Comparison of ENCODE assay signal across 9 cellular contexts in the genomic region with DNA sequence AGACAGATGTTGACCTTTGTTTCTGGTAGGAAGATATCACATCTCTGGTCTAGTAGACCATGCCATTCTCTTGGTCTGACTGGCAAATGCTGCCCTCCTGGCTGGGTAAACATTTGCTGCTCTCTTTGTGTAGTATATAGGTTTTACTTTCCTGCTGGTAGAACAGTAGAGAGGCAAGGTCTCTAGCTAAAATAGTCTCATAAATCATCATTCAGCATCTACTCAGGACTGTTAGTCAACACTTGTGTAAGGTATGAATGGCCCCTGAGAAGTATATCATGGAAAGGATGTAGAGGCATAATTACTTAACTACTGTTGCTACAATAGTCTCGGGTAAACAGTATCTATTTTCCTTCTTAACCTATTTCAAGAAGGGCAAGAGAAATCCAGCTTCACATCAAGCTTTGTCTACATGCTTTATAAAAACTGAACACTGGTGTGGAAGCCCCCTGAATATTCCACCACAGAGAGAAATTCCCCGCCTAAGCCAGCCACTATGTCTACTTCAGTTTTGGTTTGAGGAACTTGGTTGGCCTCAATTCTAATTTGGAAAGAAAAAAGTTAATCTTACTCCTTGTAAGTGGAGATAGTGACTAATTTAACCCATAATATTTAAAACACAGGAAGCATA. TPM values are rescaled to one million over a fixed set of nuclear protein-coding genes. Genes with fewer than 3 reads are reported as not detected.
DNase-seq lines count a peak whose midpoint lies in the region; ATAC-seq and TF ChIP-seq lines count a peak whose summit lies in the region.
"Had no signal": no experiment of that assay in that cellular context is flagged by ENCODE, and none has a peak within 500 bp of the region (broad histone marks: within the 10 kb centered on the region; RNA-seq: fewer than 3 reads in every experiment).

No MANE protein-coding gene starts in this region.

- H3K27me3 ChIP-seq in suprapubic skin (no peaks in the 10 kb centered on the region), heart right ventricle (peaks cover 0 to 5% (median 0%) of the 10 kb centered on the region in 7 donors)

- DNase-seq in NCI-H1092 treated with DMSO at 0.1 percent for 48 hours (lab: John Stamatoyannopoulos, UW) (peak; percentile 89), ACHN (no peak), suprapubic skin (ENCODE audit: low spot score in 2 of 2) (no peak), heart right ventricle (no peak), glomerular visceral epithelial cell (ENCODE audit: extremely low spot score) (no peak)
- DNase-seq in activated naive CD4-positive, alpha-beta T cell treated with anti-CD3 and anti-CD28 coated beads, Interleukin-2, amount 50 U/mL, for 72 hours (ENCODE audit: low spot score in 2 of 2) = no peak
- DNase-seq: natural killer cell had no signal

- H3K9me3 Mint-ChIP-seq in activated naive CD4-positive, alpha-beta T cell treated with anti-CD3 and anti-CD28 coated beads, Interleukin-2, amount 50 U/mL, for 72 hours = peaks cover 0 to 4% of the 10 kb centered on the region in 2 donors
- H3K9me3 Mint-ChIP-seq: natural killer cell had no signal

- peak; percentile 62 for ATAC-seq in GM18519 (IDR thresholded peaks at IDR 0.05; ENCODE audit: low FRiP score, unreplicated experiment)
- ATAC-seq in HG02571 (IDR thresholded peaks at IDR 0.05; ENCODE audit: unreplicated experiment) = peak; percentile 60
- peak; percentile 50 to 93 for ATAC-seq in activated naive CD4-positive, alpha-beta T cell treated with anti-CD3 and anti-CD28 coated beads, Interleukin-2, amount 50 U/mL, for 72 hours
- ATAC-seq in heart right ventricle = no peak

- TF ChIP-seq CTCF in suprapubic skin (IDR thresholded peaks at IDR 0.05) = no peak
- no peak for TF ChIP-seq CTCF in heart right ventricle (IDR thresholded peaks at IDR 0.05)

- no peak overlapping the region for H3K27ac ChIP-seq in suprapubic skin
- H3K27ac ChIP-seq in heart right ventricle = no peak overlapping the region

- H3K27ac Mint-ChIP-seq in activated naive CD4-positive, alpha-beta T cell treated with anti-CD3 and anti-CD28 coated beads, Interleukin-2, amount 50 U/mL, for 72 hours = peak overlapping the region in 1 of 2 donors; percentile 89
- H3K27ac Mint-ChIP-seq: natural killer cell had no signal

- H3K4me1 ChIP-seq in suprapubic skin (no peaks in the 10 kb centered on the region), heart right ventricle (peaks cover 0 to 13% (median 0%) of the 10 kb centered on the region in 9 donors)

- no peak overlapping the region for H3K4me3 ChIP-seq in suprapubic skin
- H3K4me3 ChIP-seq in heart right ventricle = no peak overlapping the region

- H3K36me3 Mint-ChIP-seq in activated naive CD4-positive, alpha-beta T cell treated with anti-CD3 and anti-CD28 coated beads, Interleukin-2, amount 50 U/mL, for 72 hours = no peaks in the 10 kb centered on the region
- H3K36me3 Mint-ChIP-seq: natural killer cell had no signal

- in situ Hi-C loops in ACHN (cut with HindIII; ENCODE audit: low pct_ligation_motif_present, low pct_unique_long_range_greater_than_20kb, low sequenced_read_pairs) = no loop called here

- TF ChIP-seq POLR2A in suprapubic skin (IDR thresholded peaks at IDR 0.05) = no peak

- 56% methylated on average over 2 of the region's 2 CpGs for WGBS in suprapubic skin
- WGBS in heart right ventricle, 2 donors = 63 to 77% methylated on average over 2 of the region's 2 CpGs

- no peak for TF ChIP-seq EP300 in suprapubic skin (IDR thresholded peaks at IDR 0.05)

- intact Hi-C loops in heart right ventricle (cut with DNase I) = no loop called here

- H3K9me3 ChIP-seq in suprapubic skin (no peaks in the 10 kb centered on the region), heart right ventricle (no peaks in the 10 kb centered on the region)

- H3K36me3 ChIP-seq in suprapubic skin (no peaks in the 10 kb centered on the region), heart right ventricle (no peaks in the 10 kb centered on the region)

RNA-seq across cellular contexts. Expression of a gene that starts 18.4 kb away (rescaled TPM):
- total RNA-seq in activated naive CD4-positive, alpha-beta T cell treated with anti-CD3 and anti-CD28 coated beads, Interleukin-2, amount 50 U/mL, for 72 hours = 100 to 1,000 TPM in 1 of 2 donors, 10 to 100 TPM in 1; 80.1 to 105 TPM
- 100 to 1,000 TPM; 182 to 245 (median 207) TPM for total RNA-seq in suprapubic skin
- 10 to 100 TPM; 39.2 to 70.7 (median 54.3) TPM for total RNA-seq in heart right ventricle
- polyA plus RNA-seq in heart right ventricle = 10 to 100 TPM; 18.6 to 28.1 TPM

Comparison
In these comparisons a context has a peak if more than half of its experiments do, and no peak if none do; other contexts are left out.
1. ATAC-seq: peak in GM18519 (single experiment), HG02571 (single experiment) and activated naive CD4-positive, alpha-beta T cell treated with anti-CD3 and anti-CD28 coated beads, Interleukin-2, amount 50 U/mL, for 72 hours (2 of 2); none in heart right ventricle (0 of 8).